ENCODE assay signal across 1 cellular context in genomic region chr11:3710485-3711259, GRCh38.
A peak's percentile ranks its signal among the peaks of the same experiment; 100 is the strongest.
TF ChIP-seq lines count a peak whose summit lies in the region.

No MANE protein-coding gene starts in this region.

TF ChIP-seq in HepG2, 621 proteins besides CTCF, POLR2A, EP300 and RAD21 (continued from another document):
- TF ChIP-seq ZNF629 (CRISPR knock-in tag; conservative IDR thresholded peaks at IDR 0.05) = peak; percentile 65
- TF ChIP-seq KDM1A (CRISPR knock-in tag; IDR thresholded peaks at IDR 0.05) = no peak
- no peak for TF ChIP-seq POLR2AphosphoS5 (IDR thresholded peaks at IDR 0.05; ENCODE audit: low read depth, low read length)
- no peak for TF ChIP-seq ZNF205 (CRISPR knock-in tag; IDR thresholded peaks at IDR 0.05)
